Comparison of ENCODE assay signal across 8 cellular contexts in genomic region chr10:119207713-119208552, GRCh38. TPM values are rescaled to one million over a fixed set of nuclear protein-coding genes. Genes with fewer than 3 reads are reported as not detected.
DNase-seq lines count a peak whose midpoint lies in the region; ATAC-seq and TF ChIP-seq lines count a peak whose summit lies in the region.

No MANE protein-coding gene starts in this region.

- peak overlapping the region; percentile 87 for H3K27ac ChIP-seq in CD4-positive, CD25-positive, alpha-beta regulatory T cell (ENCODE audit: insufficient read depth, low read length, poor library complexity, severe bottlenecking)

- no peak for TF ChIP-seq CTCF in LNCaP clone FGC (IDR thresholded peaks at IDR 0.05; ENCODE audit: control insufficient read depth, extremely low read depth, insufficient read depth)
- TF ChIP-seq CTCF in lower leg skin (IDR thresholded peaks at IDR 0.05), result no peak

- peaks cover 22 to 49% (median 41%) of the 10 kb centered on the region in 4 donors for H3K4me1 Mint-ChIP-seq in CD4-positive, CD25-positive, alpha-beta regulatory T cell

- no peak for TF ChIP-seq POLR2A in lower leg skin (IDR thresholded peaks at IDR 0.05)

- H3K27ac Mint-ChIP-seq in CD4-positive, CD25-positive, alpha-beta regulatory T cell, result peak overlapping the region; percentile 89 to 95 (median 95)

- H3K9me3 ChIP-seq in CD4-positive, CD25-positive, alpha-beta regulatory T cell (ENCODE audit: control insufficient read depth in 2 of 2, low read length in 2 of 2), result no peaks in the 10 kb centered on the region

- peaks cover 8% of the 10 kb centered on the region for H3K27me3 Mint-ChIP-seq in CD4-positive, CD25-positive, alpha-beta regulatory T cell

- no peak for ATAC-seq in CD4-positive, CD25-positive, alpha-beta regulatory T cell (ENCODE audit: low read depth in 2 of 2)
- ATAC-seq in GM21529 (IDR thresholded peaks at IDR 0.05; ENCODE audit: unreplicated experiment), result peak; percentile 3
- ATAC-seq in HG03342 (IDR thresholded peaks at IDR 0.05; ENCODE audit: unreplicated experiment), result no peak

- H3K27me3 ChIP-seq in CD4-positive, CD25-positive, alpha-beta regulatory T cell (ENCODE audit: control insufficient read depth, insufficient read depth, low read length), result no peaks in the 10 kb centered on the region

- peak overlapping the region; percentile 93 to 96 (median 96) for H3K4me3 Mint-ChIP-seq in CD4-positive, CD25-positive, alpha-beta regulatory T cell

- no peaks in the 10 kb centered on the region for H3K9me3 Mint-ChIP-seq in CD4-positive, CD25-positive, alpha-beta regulatory T cell

- no peaks in the 10 kb centered on the region for H3K36me3 ChIP-seq in CD4-positive, CD25-positive, alpha-beta regulatory T cell (ENCODE audit: control insufficient read depth, insufficient read depth, low read length)

- 0 to 1% methylated on average over 36 to 61 of the region's 62 CpGs for WGBS in lower leg skin, 2 donors

- intact Hi-C loops in lower leg skin (cut with DNase I; ENCODE audit: low total_unique reads), result loop anchor here (10.0 kb wide), 2 partner anchors 207 to 237 kb away; no protein-coding TSS in a partner anchor

- peak overlapping the region; percentile 98 for H3K4me3 ChIP-seq in CD4-positive, CD25-positive, alpha-beta regulatory T cell (ENCODE audit: low read depth, low read length)
- peak overlapping the region; percentile 58 for H3K4me3 ChIP-seq in LNCaP clone FGC (ENCODE audit: low read depth, low read length)
- H3K4me3 ChIP-seq in lower leg skin (ENCODE audit: low read depth, poor library complexity, severe bottlenecking), result peak overlapping the region; percentile 66

- H3K4me1 ChIP-seq in CD4-positive, CD25-positive, alpha-beta regulatory T cell (ENCODE audit: control insufficient read depth, insufficient read depth, low read length, poor library complexity, severe bottlenecking), result peaks cover 60% of the 10 kb centered on the region

- H3K36me3 Mint-ChIP-seq in CD4-positive, CD25-positive, alpha-beta regulatory T cell, result no peaks in the 10 kb centered on the region

- DNase-seq in CD4-positive, CD25-positive, alpha-beta regulatory T cell, result peak; percentile 9 to 55 (median 25)
- DNase-seq in LNCaP clone FGC (ENCODE audit: low read depth) (no peak), ecto neural progenitor cell (ENCODE audit: low spot score) (peak; percentile 88), lower leg skin (ENCODE audit: low spot score in 2 of 2) (peak; percentile 42 to 88)
- DNase-seq in activated CD4-positive, alpha-beta T cell treated with anti-CD3 and anti-CD28 coated beads for 48 hours, result peak; percentile 62
- peak; percentile 11 for DNase-seq in stimulated activated CD8-positive, alpha-beta memory T cell treated with anti-CD3 and anti-CD28 coated beads, Interleukin-12 subunit alpha, Interleukin-12 subunit beta, amount 100 ng/mL, for 1 hour (ENCODE audit: low read depth)

RNA-seq across cellular contexts. Expression of gene GRK5, which starts 0.6 kb away (rescaled TPM):
- 46.4 TPM for total RNA-seq in CD4-positive, CD25-positive, alpha-beta regulatory T cell
- 10 to 100 TPM in 3 of 4 donors, 1 to 10 TPM in 1; 5.1 to 14.7 (median 12.6) TPM for polyA plus RNA-seq in CD4-positive, CD25-positive, alpha-beta regulatory T cell
- 10 to 100 TPM in 2 of 4 donors, 1 to 10 TPM in 2; 5.4 to 13.0 (median 10.6) TPM for total RNA-seq in lower leg skin

RNA-seq across cellular contexts. Expression of gene PRDX3, which starts 29.3 kb away (rescaled TPM):
- total RNA-seq in CD4-positive, CD25-positive, alpha-beta regulatory T cell, result 22.5 TPM
- polyA plus RNA-seq in CD4-positive, CD25-positive, alpha-beta regulatory T cell, result 100 to 1,000 TPM in 3 of 4 donors, 10 to 100 TPM in 1; 97.1 to 140 (median 133) TPM
- 10 to 100 TPM; 35.7 to 70.7 (median 57.3) TPM for total RNA-seq in lower leg skin

RNA-seq across cellular contexts. Expression of gene SFXN4, which starts 42.4 kb away (rescaled TPM):
- total RNA-seq in CD4-positive, CD25-positive, alpha-beta regulatory T cell, result 10.7 TPM
- polyA plus RNA-seq in CD4-positive, CD25-positive, alpha-beta regulatory T cell, result 10 to 100 TPM; 10.7 to 23.7 (median 16.5) TPM
- total RNA-seq in lower leg skin, result 10 to 100 TPM in 3 of 4 donors, 1 to 10 TPM in 1; 9.1 to 22.7 (median 16.0) TPM
